ENCODE assay signal across 23 cellular contexts in genomic region chr2:84132371-84132770, GRCh38.
"Had no signal": no experiment of that assay in that cellular context is flagged by ENCODE, and none has a peak within 500 bp of the region (broad histone marks: within the 10 kb centered on the region; RNA-seq: fewer than 3 reads in every experiment).

No MANE protein-coding gene starts in this region.

- H3K27ac Mint-ChIP-seq: activated B cell treated with CpG ODN at 0.5 μM for 24 hours; activated CD4-positive, alpha-beta memory T cell treated with anti-CD3 and anti-CD28 coated beads for 36 hours; activated CD4-positive, alpha-beta T cell treated with anti-CD3 and anti-CD28 coated beads, Interleukin-2, amount 10 ng/mL, durations not matched to agents 7 days and 5 days; activated naive CD8-positive, alpha-beta T cell; T-helper 17 cell had no signal

- DNase-seq: activated B cell treated with CpG ODN at 0.5 μM for 24 hours; activated CD4-positive, alpha-beta memory T cell treated with anti-CD3 and anti-CD28 coated beads for 36 hours; activated CD4-positive, alpha-beta T cell treated with anti-CD3 and anti-CD28 coated beads, Interleukin-2, amount 10 ng/mL, durations not matched to agents 7 days and 5 days; activated CD8-positive, alpha-beta memory T cell treated with anti-CD3 and anti-CD28 coated beads for 24 hours; activated effector memory CD4-positive, alpha-beta T cell treated with anti-CD3 and anti-CD28 coated beads, Interleukin-2, amount 50 U/mL, for 16 hours; activated naive CD4-positive, alpha-beta T cell treated with Interleukin-2 at 50 U/mL for 16 hours; activated T-cell treated with anti-CD3 and anti-CD28 coated beads, Interleukin-2, amount 50 U/mL, for 4 hours; amygdala; MM.1S; NCI-H1930; NCI-H2171; NCI-H2227 treated with DMSO at 0.1 percent for 48 hours; NCI-H446 treated with DMSO at 0.1 percent for 48 hours; NCI-H774; NK-92 treated with Interleukin-12 subunit alpha and Interleukin-12 subunit beta, amount 100 ng/mL, for 24 hours; RPMI8226; T-helper 17 cell; T-helper 9 cell had no signal

- H3K4me1 Mint-ChIP-seq: activated B cell treated with CpG ODN at 0.5 μM for 24 hours; activated CD4-positive, alpha-beta T cell treated with anti-CD3 and anti-CD28 coated beads, Interleukin-2, amount 10 ng/mL, durations not matched to agents 7 days and 5 days; central memory CD8-positive, alpha-beta T cell; T-helper 17 cell had no signal

- H3K27me3 Mint-ChIP-seq: activated B cell treated with CpG ODN at 0.5 μM for 24 hours; activated naive CD8-positive, alpha-beta T cell; central memory CD8-positive, alpha-beta T cell had no signal

- H3K9me3 Mint-ChIP-seq: activated CD4-positive, alpha-beta memory T cell treated with anti-CD3 and anti-CD28 coated beads for 36 hours; activated CD4-positive, alpha-beta T cell treated with anti-CD3 and anti-CD28 coated beads, Interleukin-2, amount 10 ng/mL, durations not matched to agents 7 days and 5 days; activated T-cell treated with anti-CD3 and anti-CD28 coated beads, Interleukin-2, amount 50 U/mL, for 4 hours; central memory CD8-positive, alpha-beta T cell had no signal

- ATAC-seq: activated T-cell treated with anti-CD3 and anti-CD28 coated beads, Interleukin-2, amount 50 U/mL, for 4 hours; Panc1; Right ventricle myocardium inferior; T-helper 17 cell had no signal

- H3K36me3 Mint-ChIP-seq: activated CD4-positive, alpha-beta memory T cell treated with anti-CD3 and anti-CD28 coated beads for 36 hours; activated naive CD8-positive, alpha-beta T cell; brain had no signal

- H3K4me3 Mint-ChIP-seq: activated B cell treated with CpG ODN at 0.5 μM for 24 hours; activated CD4-positive, alpha-beta memory T cell treated with anti-CD3 and anti-CD28 coated beads for 36 hours; activated CD4-positive, alpha-beta T cell treated with anti-CD3 and anti-CD28 coated beads, Interleukin-2, amount 10 ng/mL, durations not matched to agents 7 days and 5 days; activated naive CD8-positive, alpha-beta T cell; activated T-cell treated with anti-CD3 and anti-CD28 coated beads, Interleukin-2, amount 50 U/mL, for 4 hours; brain; central memory CD8-positive, alpha-beta T cell; T-helper 17 cell had no signal
